ENCODE assay signal across 20 cellular contexts in genomic region chr7:151588982-151589381, GRCh38.
DNase-seq lines count a peak whose midpoint lies in the region; ATAC-seq and TF ChIP-seq lines count a peak whose summit lies in the region.
"Had no signal": no experiment of that assay in that cellular context is flagged by ENCODE, and none has a peak within 500 bp of the region (broad histone marks: within the 10 kb centered on the region; RNA-seq: fewer than 3 reads in every experiment).

No MANE protein-coding gene starts in this region.

- no TSS peak for BruUV-seq in IMR-90 (replicated peaks; lab: Mats Ljungman, UMichigan)

- H3K4me2 ChIP-seq in IMR-90 (ENCODE audit: low read depth, low read length), result no peak overlapping the region
- H3K4me2 ChIP-seq: BLaER1 treated with 17β-estradiol and CSF1 and Interleukin-3, amounts not matched to agents 10 nM and 100 nM had no signal

- H2BK20ac ChIP-seq in IMR-90 (ENCODE audit: low read depth, low read length), result no peak overlapping the region

- peaks cover 12% of the 10 kb centered on the region for H3K9me1 ChIP-seq in IMR-90 (ENCODE audit: insufficient read depth, low read length)

- H3K36me3 Mint-ChIP-seq in central memory CD8-positive, alpha-beta T cell (ENCODE audit: insufficient read depth), result peaks cover 7% of the 10 kb centered on the region

- no peaks in the 10 kb centered on the region for H3K27me3 Mint-ChIP-seq in central memory CD8-positive, alpha-beta T cell
- H3K27me3 Mint-ChIP-seq: CD4-positive, alpha-beta T cell; CD8-positive, alpha-beta memory T cell had no signal

- H3K9me3 ChIP-seq in AG04450 (ENCODE audit: control insufficient read depth, insufficient read depth, low read length) (no peaks in the 10 kb centered on the region), IMR-90 (ENCODE audit: control insufficient read depth, insufficient read depth, low read length) (no peaks in the 10 kb centered on the region), uterus (no peaks in the 10 kb centered on the region)
- H3K9me3 ChIP-seq: BE2C; BLaER1 treated with 17β-estradiol and CSF1 and Interleukin-3, amounts not matched to agents 10 nM and 100 nM had no signal

- H3K27ac ChIP-seq in AG04450 (ENCODE audit: low read depth, low read length) (peak overlapping the region; percentile 11), IMR-90 (ENCODE audit: insufficient read depth, low read length) (no peak overlapping the region), uterus (no peak overlapping the region)
- H3K27ac ChIP-seq: BLaER1 treated with 17β-estradiol and CSF1 and Interleukin-3, amounts not matched to agents 10 nM and 100 nM; GM23248 had no signal

- H3K4me3 Mint-ChIP-seq in central memory CD8-positive, alpha-beta T cell, result no peak overlapping the region
- H3K4me3 Mint-ChIP-seq: CD14-positive monocyte; CD4-positive, alpha-beta T cell; CD8-positive, alpha-beta memory T cell had no signal

- no peak overlapping the region for H2BK15ac ChIP-seq in IMR-90 (ENCODE audit: low read depth, low read length)

- peaks cover 17% of the 10 kb centered on the region for H3K4me1 Mint-ChIP-seq in central memory CD8-positive, alpha-beta T cell
- H3K4me1 Mint-ChIP-seq: CD14-positive monocyte had no signal

- H2AK5ac ChIP-seq in IMR-90 (ENCODE audit: low read depth, low read length), result peak overlapping the region; percentile 35

- no peak for TF ChIP-seq RAD21 in IMR-90 (IDR thresholded peaks at IDR 0.05; ENCODE audit: low read length)

- no peak overlapping the region for H2AK9ac ChIP-seq in IMR-90 (replicated peaks; ENCODE audit: low read depth, low read length, poor library complexity)

- H3K9ac ChIP-seq in IMR-90 (ENCODE audit: low read depth, low read length), result no peak overlapping the region
- H3K9ac ChIP-seq: BLaER1 treated with 17β-estradiol and CSF1 and Interleukin-3, amounts not matched to agents 10 nM and 100 nM; GM23248 had no signal

- no peak overlapping the region for H4K5ac ChIP-seq in IMR-90 (ENCODE audit: low read depth, low read length)

- no peak overlapping the region for H3K23ac ChIP-seq in IMR-90 (ENCODE audit: low read depth, low read length)

- peak overlapping the region; percentile 72 for H3K27ac Mint-ChIP-seq in central memory CD8-positive, alpha-beta T cell (ENCODE audit: low read depth)
- H3K27ac Mint-ChIP-seq: CD4-positive, alpha-beta T cell had no signal

- H4K8ac ChIP-seq in IMR-90 (ENCODE audit: low read depth in 2 of 2, low read length in 2 of 2), result no peak overlapping the region

- POLR2A ChIA-PET in AG04450 (lab: Yijun Ruan, JAX) (no interaction called here), IMR-90 (lab: Charles Lee; ENCODE audit: unreplicated experiment) (interaction anchor here (0.6 kb wide), 1 partner anchor 91 kb away, joined by 3 read pairs; no protein-coding TSS in a partner anchor)

- H3K9me3 Mint-ChIP-seq in central memory CD8-positive, alpha-beta T cell, result no peaks in the 10 kb centered on the region
- H3K9me3 Mint-ChIP-seq: CD4-positive, alpha-beta T cell; CD8-positive, alpha-beta memory T cell had no signal

- no peak overlapping the region for H3K4ac ChIP-seq in IMR-90 (ENCODE audit: low read depth, low read length)

- TF ChIP-seq POLR2A in IMR-90 (IDR thresholded peaks at IDR 0.05; ENCODE audit: low read depth, low read length), result no peak
- no peak for TF ChIP-seq POLR2A in uterus (IDR thresholded peaks at IDR 0.05)

- no peak overlapping the region for H3K14ac ChIP-seq in IMR-90 (replicated peaks; ENCODE audit: low read depth, low read length)

- H3K27me3 ChIP-seq in AG04450 (ENCODE audit: control insufficient read depth, insufficient read depth, low read length) (no peaks in the 10 kb centered on the region), IMR-90 (ENCODE audit: control insufficient read depth, insufficient read depth, low read length) (no peaks in the 10 kb centered on the region), uterus (no peaks in the 10 kb centered on the region)
- H3K27me3 ChIP-seq: BE2C; BLaER1 treated with 17β-estradiol and CSF1 and Interleukin-3, amounts not matched to agents 10 nM and 100 nM had no signal

- intact Hi-C loops in IMR-90 (cut with micrococcal nuclease) (no loop called here), uterus (cut with DNase I; ENCODE audit: low total_unique reads) (no loop called here)

- H3K4me1 ChIP-seq in IMR-90 (ENCODE audit: control insufficient read depth, insufficient read depth, low read length) (peaks cover 8% of the 10 kb centered on the region), uterus (no peaks in the 10 kb centered on the region)
- H3K4me1 ChIP-seq: BE2C had no signal

- CTCF ChIA-PET in AG04450 (lab: Charles Lee), result no interaction called here
- CTCF ChIA-PET in IMR-90 (lab: Yijun Ruan, JAX), result no interaction called here

- H4K20me1 ChIP-seq in IMR-90 (ENCODE audit: insufficient read depth, low read length), result no peaks in the 10 kb centered on the region; the same call in 1 of the 2 replicates

- no peak for DNase-seq in AG04450 (ENCODE audit: low read depth, low spot score)
- no peak for DNase-seq in IMR-90
- no peak for DNase-seq in central memory CD8-positive, alpha-beta T cell (ENCODE audit: low spot score in 2 of 2)
- no peak for DNase-seq in AG08396 (ENCODE audit: low spot score)
- no peak for DNase-seq in uterus
- DNase-seq in hepatic stellate cell (ENCODE audit: low spot score), result no peak
- DNase-seq: AML-193; BE2C; CD4-positive, alpha-beta T cell; CD8-positive, alpha-beta memory T cell; DMS 273 treated with DMSO at 0.1 percent for 48 hours; DMS79; EL; GDM1; GM23248; H7; HCEC 1CT had no signal

- TF ChIP-seq CTCF in AG04450 (IDR thresholded peaks at IDR 0.05; ENCODE audit: low read depth, low read length), result no peak
- no peak for TF ChIP-seq CTCF in IMR-90 (conservative IDR thresholded peaks at IDR 0.05; ENCODE audit: low read depth, low read length)
- TF ChIP-seq CTCF in uterus (IDR thresholded peaks at IDR 0.05), result no peak

- no peak overlapping the region for H3K4me3 ChIP-seq in AG04450 (ENCODE audit: low read depth, low read length)
- H3K4me3 ChIP-seq in IMR-90 (ENCODE audit: insufficient read depth, low read depth, low read length), result no peak overlapping the region
- no peak overlapping the region for H3K4me3 ChIP-seq in uterus
- H3K4me3 ChIP-seq: BLaER1 treated with 17β-estradiol and CSF1 and Interleukin-3, amounts not matched to agents 10 nM and 100 nM; GM12878; GM23248 had no signal

- peaks cover 24 to 40% of the 10 kb centered on the region in 2 experiments for H3K79me1 ChIP-seq in IMR-90 (ENCODE audit: low read depth in 1 of 2, low read length in 2 of 2)

- ATAC-seq in IMR-90 (ENCODE audit: low read depth), result no peak
- ATAC-seq in central memory CD8-positive, alpha-beta T cell (replicated peaks; ENCODE audit: extremely low read depth, poor library complexity, severe bottlenecking), result no peak
- ATAC-seq: GM12878 had no signal

- 0 out of 2 replicates have a peak overlapping the region, but pooled peaks have one; percentile 33 for H4K91ac ChIP-seq in IMR-90 (ENCODE audit: insufficient read depth, low read depth, low read length)

- no peak overlapping the region for H2AFZ ChIP-seq in IMR-90 (replicated peaks; ENCODE audit: low read length, poor library complexity)
- H2AFZ ChIP-seq: GM23248 had no signal

- H3K36me3 ChIP-seq in IMR-90 (ENCODE audit: control insufficient read depth, insufficient read depth, low read length), result peaks cover 4% of the 10 kb centered on the region; the same call in 1 of the 2 replicates
- H3K36me3 ChIP-seq in uterus, result no peaks in the 10 kb centered on the region
- H3K36me3 ChIP-seq: BE2C had no signal

- dilution Hi-C loops in IMR-90 (cut with HindIII; ENCODE audit: low sequenced_read_pairs, unreplicated experiment), result no loop called here

- H3K18ac ChIP-seq in IMR-90 (ENCODE audit: low read depth, low read length), result no peak overlapping the region

- 0 out of 2 replicates have a peak overlapping the region, but pooled peaks have one; percentile 3 for H2BK120ac ChIP-seq in IMR-90 (ENCODE audit: low read depth, low read length)

- H2BK5ac ChIP-seq in IMR-90 (ENCODE audit: low read depth, low read length, poor library complexity, severe bottlenecking), result no peak overlapping the region

- no peak overlapping the region for H3K56ac ChIP-seq in IMR-90 (ENCODE audit: extremely low read depth, insufficient read depth, low read length)

- in situ Hi-C loops in IMR-90 (cut with MboI; ENCODE audit: low sequenced_read_pairs), result no loop called here

- WGBS in IMR-90 (ENCODE audit: extremely low coverage in 2 of 2, insufficient read length in 1 of 2), 2 experiments, result 100% methylated on average over 1 of the region's 9 CpGs; no CpG with 5 or more reads in 1 of the 2 experiments

TF ChIP-seq in IMR-90, 13 proteins besides CTCF, POLR2A, EP300 and RAD21:
- TF ChIP-seq NFE2L2 (IDR thresholded peaks at IDR 0.05; ENCODE audit: low read depth, low read length) (no peak), ELK1 (IDR thresholded peaks at IDR 0.05; ENCODE audit: borderline replicate concordance, low read depth, low read length) (no peak), CEBPB (IDR thresholded peaks at IDR 0.05; ENCODE audit: low read depth, low read length) (no peak), RFX5 (IDR thresholded peaks at IDR 0.05; ENCODE audit: low read depth, low read length) (no peak)
